8 cellular contexts compared by ENCODE assay signal in the genomic region with DNA sequence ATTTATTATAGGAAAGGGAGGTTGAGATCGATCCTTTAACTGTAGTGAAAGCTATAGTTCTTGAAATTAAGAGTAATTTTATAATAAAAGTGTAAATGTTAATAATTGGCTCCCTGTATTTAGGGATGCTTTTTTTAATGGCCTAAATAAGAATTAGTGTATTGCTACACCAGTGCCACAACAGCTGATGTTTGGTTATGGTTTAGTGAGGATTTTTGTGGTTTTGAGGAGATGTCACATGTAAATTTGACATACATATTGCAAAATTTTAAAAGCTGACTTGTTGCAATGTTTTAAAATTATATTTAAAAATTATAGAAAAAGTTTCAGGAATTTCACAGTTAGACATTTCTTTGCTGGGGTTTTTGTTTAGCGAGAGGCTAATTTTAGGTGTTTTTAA. TPM values are rescaled to one million over a fixed set of nuclear protein-coding genes. Genes with fewer than 3 reads are reported as not detected.
DNase-seq lines count a peak whose midpoint lies in the region; ATAC-seq, FAIRE-seq and TF ChIP-seq lines count a peak whose summit lies in the region.

No MANE protein-coding gene starts in this region.

- intact Hi-C loops in K562 (cut with micrococcal nuclease): loop anchor here (2.0 to 5.0 kb wide), 3 partner anchors 125 to 190 kb away; partner anchors contain the start of gene SELENOT

- peak overlapping the region; percentile 85 for H3K9ac ChIP-seq in Karpas-422 (ENCODE audit: low read length)
- peak overlapping the region in 1 of 2 experiments; percentile 84; a peak in 3 of 4 replicates for H3K9ac ChIP-seq in K562 (ENCODE audit: insufficient read depth in 1 of 2, low read depth in 2 of 2, low read length in 2 of 2)
- no peak overlapping the region for H3K9ac ChIP-seq in muscle layer of colon (ENCODE audit: low read length)

- CTCF ChIA-PET in AG04450 (lab: Charles Lee): interaction anchor here (0.9 to 2.7 kb wide), 4 partner anchors 84 to 446 kb away, joined by 3 to 21 read pairs (median 4); no protein-coding TSS in a partner anchor
- CTCF ChIA-PET in K562 (lab: Yijun Ruan, JAX; ENCODE audit: low intra/inter-chr PET ratio): interaction anchor here (3.8 kb wide), 1 partner anchor 83 kb away, joined by 26 read pairs; no protein-coding TSS in a partner anchor

- no TSS peak for BruUV-seq in K562 (replicated peaks; lab: Mats Ljungman, UMichigan)

- no peak for TF ChIP-seq RAD21 in K562 (CRISPR knock-in tag; conservative IDR thresholded peaks at IDR 0.05 in 1 of 2, IDR thresholded peaks at IDR 0.05 in 1 of 2)

- in situ Hi-C loops in K562 (cut with MboI) (loop anchor here (5.0 kb wide), 1 partner anchor 80 kb away; no protein-coding TSS in a partner anchor), GM13976 (cut with MboI; ENCODE audit: low sequenced_read_pairs, unreplicated experiment) (no loop called here)

- FAIRE-seq in K562 (lab: Jason Lieb, UNC): no peak

- POLR2A ChIA-PET in AG04450 (lab: Yijun Ruan, JAX): interaction anchor here (0.8 kb wide), 1 partner anchor 119 kb away, joined by 3 read pairs; no protein-coding TSS in a partner anchor
- POLR2A ChIA-PET in K562 (lab: Yijun Ruan, JAX): interaction anchor here (1.0 to 2.7 kb wide), 2 partner anchors 14 to 18 kb away, joined by 3 to 19 read pairs; no protein-coding TSS in a partner anchor

- H3K36me3 ChIP-seq in Karpas-422 (ENCODE audit: insufficient read depth, low read length) (peaks cover 35% of the 10 kb centered on the region; the same call in 1 of the 2 replicates), K562 (ENCODE audit: control insufficient read depth, insufficient read depth, low read length) (peaks cover 56% of the 10 kb centered on the region), muscle layer of colon (ENCODE audit: insufficient read depth, low read length) (no peaks in the 10 kb centered on the region)

- no peak for ATAC-seq in K562
- ATAC-seq in HG02588 (IDR thresholded peaks at IDR 0.05; ENCODE audit: unreplicated experiment): no peak
- no peak for ATAC-seq in GM21786 (IDR thresholded peaks at IDR 0.05; ENCODE audit: unreplicated experiment)

- no peak overlapping the region for H3K27ac ChIP-seq in AG04450 (ENCODE audit: low read depth, low read length)
- no peak overlapping the region for H3K27ac ChIP-seq in Karpas-422 (ENCODE audit: low read length)
- peak overlapping the region; percentile 31; the same call in 1 of the 3 replicates for H3K27ac ChIP-seq in K562 (ENCODE audit: extremely low read depth, low read depth, low read length)
- peak overlapping the region; percentile 49 for H3K27ac ChIP-seq in muscle layer of colon (ENCODE audit: low read depth, low read length)

- TF ChIP-seq CTCF in AG04450 (IDR thresholded peaks at IDR 0.05; ENCODE audit: low read depth, low read length) (no peak), K562 (IDR thresholded peaks at IDR 0.05 in 2 of 3, conservative IDR thresholded peaks at IDR 0.05 in 1 of 3; ENCODE audit: insufficient read depth in 2 of 3, low read depth in 1 of 3, low read length in 3 of 3) (no peak), GM13976 (IDR thresholded peaks at IDR 0.05; ENCODE audit: borderline replicate concordance, control extremely low read depth, extremely low read depth, insufficient read depth, missing control alignments) (no peak)

- H3K9me3 ChIP-seq in AG04450 (ENCODE audit: control insufficient read depth, insufficient read depth, low read length) (peaks cover 3% of the 10 kb centered on the region; the same call in 1 of the 2 replicates), Karpas-422 (ENCODE audit: low read length) (no peaks in the 10 kb centered on the region), K562 (replicated peaks; ENCODE audit: control insufficient read depth, insufficient read depth, low read depth, low read length) (no peaks in the 10 kb centered on the region), muscle layer of colon (ENCODE audit: low read length) (no peaks in the 10 kb centered on the region)

- H3K9me2 ChIP-seq in Karpas-422 (replicated peaks; ENCODE audit: insufficient read depth, low read length): no peaks in the 10 kb centered on the region

- TF ChIP-seq EP300 in K562 (IDR thresholded peaks at IDR 0.05; ENCODE audit: low read length): no peak

- H3K4me2 ChIP-seq in Karpas-422 (ENCODE audit: low read depth, low read length, poor library complexity, severe bottlenecking): peak overlapping the region; percentile 98
- peak overlapping the region; percentile 92 for H3K4me2 ChIP-seq in K562 (ENCODE audit: insufficient read depth, low read length)

- TF ChIP-seq POLR2A in K562 (conservative IDR thresholded peaks at IDR 0.05): no peak

- no peak overlapping the region for H2AFZ ChIP-seq in Karpas-422 (ENCODE audit: low read length)
- no peak overlapping the region for H2AFZ ChIP-seq in K562 (ENCODE audit: low read depth, low read length)

- DNase-seq in AG04450 (ENCODE audit: low read depth, low spot score) (no peak), Karpas-422 (no peak), K562 (ENCODE audit: extremely low read depth in 1 of 4, low spot score in 3 of 4) (no peak), NCI-H2227 (lab: John Stamatoyannopoulos, UW; ENCODE audit: unreplicated experiment) (no peak), GM13976 (ENCODE audit: low spot score) (no peak)

- no peaks in the 10 kb centered on the region for H3K9me1 ChIP-seq in K562 (ENCODE audit: control insufficient read depth, insufficient read depth, low read length)

- peaks cover 57% of the 10 kb centered on the region for H4K20me1 ChIP-seq in Karpas-422 (ENCODE audit: insufficient read depth, low read depth, low read length)
- H4K20me1 ChIP-seq in K562 (replicated peaks; ENCODE audit: control insufficient read depth, insufficient read depth, low read length): peaks cover 32% of the 10 kb centered on the region

- H3K4me1 ChIP-seq in Karpas-422 (ENCODE audit: low read length) (peaks cover 47% of the 10 kb centered on the region), K562 (replicated peaks in 1 of 2; ENCODE audit: control insufficient read depth in 2 of 2, insufficient read depth in 2 of 2, low read length in 2 of 2) (peaks cover 6 to 28% of the 10 kb centered on the region in 2 experiments; a peak in 3 of 5 replicates), muscle layer of colon (ENCODE audit: insufficient read depth, low read length) (peaks cover 31% of the 10 kb centered on the region)

- H3K4me3 ChIP-seq in AG04450 (ENCODE audit: low read depth, low read length) (peak overlapping the region; percentile 96), Karpas-422 (ENCODE audit: low read length) (peak overlapping the region; percentile 93), K562 (peak overlapping the region; percentile 81), muscle layer of colon (ENCODE audit: low read depth in 1 of 2, low read length in 2 of 2) (peak overlapping the region; percentile 89 to 94)

- H3K79me2 ChIP-seq in Karpas-422 (ENCODE audit: low read length): peaks cover 79% of the 10 kb centered on the region
- H3K79me2 ChIP-seq in K562 (ENCODE audit: control insufficient read depth, insufficient read depth, low read length): peaks cover 84% of the 10 kb centered on the region

- H3K27me3 ChIP-seq in AG04450 (ENCODE audit: control insufficient read depth, insufficient read depth, low read length) (no peaks in the 10 kb centered on the region), Karpas-422 (ENCODE audit: low read length) (no peaks in the 10 kb centered on the region), K562 (ENCODE audit: control insufficient read depth in 2 of 2, insufficient read depth in 2 of 2, low read length in 2 of 2) (no peaks in the 10 kb centered on the region), muscle layer of colon (ENCODE audit: control insufficient read depth in 1 of 2, insufficient read depth in 2 of 2, low read length in 2 of 2) (no peaks in the 10 kb centered on the region)

- WGBS in K562 (ENCODE audit: insufficient coverage, low coverage, missing lambda C conversion rate): 0% methylated on average over 2 of the region's 2 CpGs

TF ChIP-seq in K562, 482 proteins besides CTCF, POLR2A, EP300 and RAD21:
- TF ChIP-seq ZC3H4 (CRISPR knock-in tag; IDR thresholded peaks at IDR 0.05; ENCODE audit: borderline replicate concordance) (no peak), SIN3A (IDR thresholded peaks at IDR 0.05; ENCODE audit: borderline replicate concordance in 2 of 2, control insufficient read depth in 1 of 2, low read depth in 2 of 2, low read length in 2 of 2) (peak in 1 of 2 experiments; percentile 12; a peak in 1 of 4 replicates), CEBPB (tag; IDR thresholded peaks at IDR 0.05) (peak; percentile 13; the same call in 1 of the 2 replicates), GATAD2B (IDR thresholded peaks at IDR 0.05; ENCODE audit: borderline replicate concordance) (no peak), CEBPG (CRISPR knock-in tag; IDR thresholded peaks at IDR 0.05) (no peak), CEBPG (tag; conservative IDR thresholded peaks at IDR 0.05 in 1 of 2, IDR thresholded peaks at IDR 0.05 in 1 of 2) (peak; percentile 9 to 26; a peak in 1 of 4 replicates), POLR2H (tag; IDR thresholded peaks at IDR 0.05; ENCODE audit: low read depth) (0 out of 2 replicates have a peak, but pooled peaks have one; percentile 43)

RNA-seq across cellular contexts. Expression of gene TSC22D2, which starts 3.9 kb away (rescaled TPM):
- polyA plus RNA-seq in AG04450 (2011; rRNA removed) (28.4 and 29.3 TPM in 2 replicates), K562 (2011; rRNA removed) (17.8 and 18.4 TPM in 2 replicates), K562 (2014; fragmentation: Illumina TruSeq; extraction: Trizol) (24.6 and 29.3 TPM in 2 replicates), K562 (2014; fragmentation: Nextera tagmentation; extraction: Ambion mirVana) (10 to 100 TPM; 21.7 to 44.0 TPM), K562 (2014; rRNA removed) (11.4 and 14.1 TPM in 2 replicates)
- 62.4 and 71.9 TPM in 2 replicates for polyA minus RNA-seq in AG04450 (2011; rRNA and poly(A)+ RNA removed)
- 8.7 and 44.4 TPM in 2 replicates for total RNA-seq in Karpas-422 (2014; rRNA removed; shearing (Covaris generic); ENCODE audit: low replicate concordance)
- total RNA-seq in K562 (2011; cell fraction: chromatin; rRNA removed; ENCODE audit: low replicate concordance): 46.2 and 128 TPM in 2 replicates
- total RNA-seq in K562 (2011; cell fraction: nucleolus; rRNA removed): 25.0 and 35.4 TPM in 2 replicates
- total RNA-seq in K562 (2011; cell fraction: nucleoplasm; rRNA removed): 54.4 and 79.5 TPM in 2 replicates
- total RNA-seq in K562 (2014; rRNA removed) (5.5 and 6.3 TPM in 2 replicates), K562 (2014; rRNA removed; fragmentation: Illumina TruSeq; extraction: Trizol) (19.3 and 20.4 TPM in 2 replicates), K562 (2015; rRNA removed; fragmentation: Illumina TruSeq; extraction: Trizol) (12.9 and 16.3 TPM in 2 replicates), K562 (2021) (28.1 and 31.3 TPM in 2 replicates)
- polyA plus RNA-seq in K562 (2011; cell fraction: cytosol; rRNA removed): 5.1 and 7.1 TPM in 2 replicates
- 25.0 and 33.7 TPM in 2 replicates for polyA plus RNA-seq in K562 (2011; cell fraction: nucleus; rRNA removed)
- 13.5 and 19.8 TPM in 2 replicates for polyA plus RNA-seq in K562 (2012)
- polyA minus RNA-seq in K562 (2011; rRNA and poly(A)+ RNA removed): 44.1 and 49.7 TPM in 2 replicates
- 18.9 and 26.2 TPM in 2 replicates for polyA minus RNA-seq in K562 (2011; cell fraction: cytosol; rRNA and poly(A)+ RNA removed)
- polyA minus RNA-seq in K562 (2011; cell fraction: nucleus; rRNA and poly(A)+ RNA removed): 51.2 and 64.6 TPM in 2 replicates

Comparison
In these comparisons a context has a peak if more than half of its experiments do, and no peak if none do; other contexts are left out.
1. H3K27ac ChIP-seq: peak in K562 (single experiment) and muscle layer of colon (single experiment); none in AG04450 (single experiment) and Karpas-422 (single experiment).
2. Peak in every context shown above with its lines, with median percentiles within 50 percentile points of each other: H3K4me3 ChIP-seq.